22 cellular contexts compared by ENCODE assay signal in the genomic region with DNA sequence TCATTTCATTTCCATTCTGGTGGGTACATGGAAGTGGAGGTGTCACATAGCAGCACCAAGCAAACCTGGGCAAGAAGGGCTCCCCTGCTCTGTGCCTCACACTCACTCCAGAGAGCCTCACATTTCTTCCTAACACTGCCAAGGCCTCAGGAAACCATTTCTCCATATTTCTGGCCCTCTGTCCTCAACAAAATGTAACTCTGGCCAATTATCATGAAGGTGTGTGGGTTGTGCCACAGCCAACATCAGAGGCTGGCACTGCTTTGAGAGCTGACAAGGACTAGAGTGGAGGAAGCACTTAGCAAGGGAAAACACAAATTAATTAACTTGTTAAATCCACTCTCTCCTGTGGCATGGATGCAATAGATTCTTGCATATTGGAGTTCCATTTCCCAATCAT.
"Had no signal": no experiment of that assay in that cellular context is flagged by ENCODE, and none has a peak within 500 bp of the region (broad histone marks: within the 10 kb centered on the region; RNA-seq: fewer than 3 reads in every experiment).

No MANE protein-coding gene starts in this region.

- H3K9me3 Mint-ChIP-seq: effector memory CD8-positive, alpha-beta T cell had no signal

- H3K36me3 ChIP-seq: esophagus muscularis mucosa, gastrocnemius medialis, heart right ventricle, neutrophil, right atrium auricular region, sigmoid colon, tibial nerve, upper lobe of right lung had no signal

- H3K27ac Mint-ChIP-seq: dendritic cell treated with granulocyte-macrophage colony-stimulating factor and Interleukin-4, amounts not matched to agents 40 ng/mL and 50 ng/mL, for 4 days; effector memory CD8-positive, alpha-beta T cell; naive thymus-derived CD4-positive, alpha-beta T cell; nephron progenitor cell; stimulated activated naive B cell treated with anti-CD40 and anti-IgM and Interleukin-4, amounts not matched to agents 10 μg/mL and 1 μg/mL and 100 μg/mL, for 72 hours; stimulated activated naive CD8-positive, alpha-beta T cell treated with anti-CD3 and anti-CD28 coated beads, Interleukin-15, amount 100 ng/mL, for 72 hours had no signal

- H3K27ac ChIP-seq: epithelial cell of prostate, esophagus muscularis mucosa, gastrocnemius medialis, heart right ventricle, neutrophil, right atrium auricular region, sigmoid colon, skin epidermis, testis, tibial nerve, upper lobe of right lung had no signal

- H3K4me1 ChIP-seq: esophagus muscularis mucosa, gastrocnemius medialis, heart right ventricle, right atrium auricular region, sigmoid colon, testis, tibial nerve, upper lobe of right lung had no signal

- ATAC-seq: effector memory CD8-positive, alpha-beta T cell; gastrocnemius medialis; heart right ventricle; naive thymus-derived CD4-positive, alpha-beta T cell; stimulated activated naive B cell treated with anti-CD40 and anti-IgM and Interleukin-4, amounts not matched to agents 10 μg/mL and 1 μg/mL and 100 μg/mL, for 72 hours; stimulated activated naive CD8-positive, alpha-beta T cell treated with anti-CD3 and anti-CD28 coated beads, Interleukin-15, amount 100 ng/mL, for 72 hours; upper lobe of right lung had no signal

- H3K9me3 ChIP-seq: gastrocnemius medialis, neutrophil, right atrium auricular region, testis, tibial nerve, upper lobe of right lung had no signal

- H3K27me3 ChIP-seq: esophagus muscularis mucosa, gastrocnemius medialis, heart right ventricle, neutrophil, right atrium auricular region, sigmoid colon, testis, tibial nerve, upper lobe of right lung had no signal

- DNase-seq: effector memory CD8-positive, alpha-beta T cell; gastrocnemius medialis; heart right ventricle; hypothalamus; kidney glomerular epithelial cell; mammary epithelial cell; naive thymus-derived CD4-positive, alpha-beta T cell; nephron progenitor cell; sigmoid colon; stimulated activated CD4-positive, alpha-beta T cell treated with anti-CD3 and anti-CD28 coated beads, Interleukin-2, amount 100 ng/mL, for 24 hours; stimulated activated CD4-positive, alpha-beta T cell treated with anti-CD3 and anti-CD28 coated beads, Interleukin-4, amount 100 ng/mL, for 4 hours; stimulated activated naive B cell treated with anti-CD40 and anti-IgM and Interleukin-4, amounts not matched to agents 10 μg/mL and 1 μg/mL and 100 μg/mL, for 72 hours; stimulated activated naive CD8-positive, alpha-beta T cell treated with anti-CD3 and anti-CD28 coated beads, Interleukin-15, amount 100 ng/mL, for 72 hours; testis; upper lobe of right lung had no signal

- H3K4me1 Mint-ChIP-seq: nephron progenitor cell; stimulated activated naive B cell treated with anti-CD40 and anti-IgM and Interleukin-4, amounts not matched to agents 10 μg/mL and 1 μg/mL and 100 μg/mL, for 72 hours; stimulated activated naive CD8-positive, alpha-beta T cell treated with anti-CD3 and anti-CD28 coated beads, Interleukin-15, amount 100 ng/mL, for 72 hours had no signal

- H3K27me3 Mint-ChIP-seq: dendritic cell treated with granulocyte-macrophage colony-stimulating factor and Interleukin-4, amounts not matched to agents 40 ng/mL and 50 ng/mL, for 4 days; effector memory CD8-positive, alpha-beta T cell; naive thymus-derived CD4-positive, alpha-beta T cell; stimulated activated naive B cell treated with anti-CD40 and anti-IgM and Interleukin-4, amounts not matched to agents 10 μg/mL and 1 μg/mL and 100 μg/mL, for 72 hours; stimulated activated naive CD8-positive, alpha-beta T cell treated with anti-CD3 and anti-CD28 coated beads, Interleukin-15, amount 100 ng/mL, for 72 hours had no signal

- H3K4me3 Mint-ChIP-seq: dendritic cell treated with granulocyte-macrophage colony-stimulating factor and Interleukin-4, amounts not matched to agents 40 ng/mL and 50 ng/mL, for 4 days; effector memory CD8-positive, alpha-beta T cell; naive thymus-derived CD4-positive, alpha-beta T cell; nephron progenitor cell; stimulated activated naive B cell treated with anti-CD40 and anti-IgM and Interleukin-4, amounts not matched to agents 10 μg/mL and 1 μg/mL and 100 μg/mL, for 72 hours; stimulated activated naive CD8-positive, alpha-beta T cell treated with anti-CD3 and anti-CD28 coated beads, Interleukin-15, amount 100 ng/mL, for 72 hours had no signal

- H3K4me3 ChIP-seq: esophagus muscularis mucosa, gastrocnemius medialis, heart right ventricle, right atrium auricular region, sigmoid colon, skin epidermis, testis, tibial nerve, upper lobe of right lung had no signal
